In the genomic region with DNA sequence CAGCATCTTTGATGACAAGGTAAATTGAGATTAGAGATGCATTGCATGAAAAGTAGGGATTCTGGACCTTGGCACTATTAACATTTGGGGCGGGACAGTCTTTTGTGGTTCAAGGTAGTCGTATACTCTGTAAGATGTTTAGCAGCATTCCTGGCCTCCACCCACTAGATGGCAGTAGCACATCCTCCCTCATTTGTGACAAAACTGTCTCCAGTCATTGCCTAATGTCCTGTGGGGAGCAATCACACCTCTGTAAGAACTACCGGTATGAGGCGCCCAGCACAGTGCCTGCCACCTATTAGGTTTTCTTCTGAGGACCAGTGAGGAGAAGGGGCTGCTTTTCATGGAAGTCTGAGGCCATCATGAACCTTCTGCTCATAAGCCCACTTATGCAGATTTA, we compare ENCODE assay signal across 13 cellular contexts.
DNase-seq lines count a peak whose midpoint lies in the region; ATAC-seq and TF ChIP-seq lines count a peak whose summit lies in the region.
"Had no signal": no experiment of that assay in that cellular context is flagged by ENCODE, and none has a peak within 500 bp of the region (broad histone marks: within the 10 kb centered on the region; RNA-seq: fewer than 3 reads in every experiment).

No MANE protein-coding gene starts in this region.

- no peaks in the 10 kb centered on the region for H3K9me3 ChIP-seq in MG63
- H3K9me3 ChIP-seq in right cardiac atrium (ENCODE audit: control insufficient read depth, low read length): no peaks in the 10 kb centered on the region
- H3K9me3 ChIP-seq in uterus: no peaks in the 10 kb centered on the region

- 80% methylated on average over 4 of the region's 4 CpGs for WGBS in right cardiac atrium

- H3K4me3 ChIP-seq in MG63: no peak overlapping the region
- no peak overlapping the region for H3K4me3 ChIP-seq in right cardiac atrium (ENCODE audit: low read length)
- H3K4me3 ChIP-seq in uterus: no peak overlapping the region

- H3K36me3 ChIP-seq in MG63 (no peaks in the 10 kb centered on the region), uterus (no peaks in the 10 kb centered on the region)

- ATAC-seq in esophagus mucosa (peak; percentile 67), right cardiac atrium (no peak)

- H3K27ac ChIP-seq in right cardiac atrium (ENCODE audit: low read length): no peak overlapping the region
- no peak overlapping the region for H3K27ac ChIP-seq in uterus

- intact Hi-C loops in right cardiac atrium (cut with DNase I): loop anchor here in 1 of 4 donors (10.0 kb wide), 1 partner anchor 59 kb away; no protein-coding TSS in a partner anchor
- intact Hi-C loops in uterus (cut with DNase I; ENCODE audit: low total_unique reads): no loop called here

- TF ChIP-seq POLR2A in uterus (IDR thresholded peaks at IDR 0.05): no peak

- TF ChIP-seq CTCF in uterus (IDR thresholded peaks at IDR 0.05): no peak

- H3K4me1 ChIP-seq in right cardiac atrium (ENCODE audit: control insufficient read depth, insufficient read depth, low read length) (no peaks in the 10 kb centered on the region), uterus (no peaks in the 10 kb centered on the region)

- H3K27me3 ChIP-seq in MG63: no peaks in the 10 kb centered on the region
- H3K27me3 ChIP-seq in right cardiac atrium (ENCODE audit: control insufficient read depth, insufficient read depth): no peaks in the 10 kb centered on the region
- H3K27me3 ChIP-seq in uterus: no peaks in the 10 kb centered on the region

- peak; percentile 2 for DNase-seq in stimulated activated CD4-positive, alpha-beta T cell treated with anti-CD3 and anti-CD28 coated beads, Interleukin-1b, Interleukin-23, amount 100 ng/mL, for 48 hours
- no peak for DNase-seq in stimulated activated CD4-positive, alpha-beta T cell treated with anti-CD3 and anti-CD28 coated beads, Interleukin-4, amount 100 ng/mL, for 1 hour
- DNase-seq in MG63 (peak; percentile 1), right cardiac atrium (no peak), uterus (no peak), OCI-M2 (lab: John Stamatoyannopoulos, UW; ENCODE audit: unreplicated experiment) (no peak), KG1 (lab: John Stamatoyannopoulos, UW) (no peak)
- DNase-seq: activated T-cell treated with anti-CD3 and anti-CD28 coated beads for 4 hours; central memory CD4-positive, alpha-beta T cell; DMS153; NCI-H1105; stimulated activated CD4-positive, alpha-beta T cell treated with anti-CD3 and anti-CD28 coated beads, Interleukin-4, amount 100 ng/mL, for 24 hours had no signal

Comparison
In these comparisons a context has a peak if more than half of its experiments do, and no peak if none do; other contexts are left out.
1. DNase-seq: peak in stimulated activated CD4-positive, alpha-beta T cell treated with anti-CD3 and anti-CD28 coated beads, Interleukin-1b, Interleukin-23, amount 100 ng/mL, for 48 hours (single experiment) and MG63 (single experiment); none in stimulated activated CD4-positive, alpha-beta T cell treated with anti-CD3 and anti-CD28 coated beads, Interleukin-4, amount 100 ng/mL, for 1 hour (single experiment), right cardiac atrium (0 of 3), uterus (0 of 2), OCI-M2 (single experiment) and KG1 (single experiment).